Comparison of ENCODE assay signal across 20 cellular contexts in genomic region chr12:113418213-113418879, GRCh38. TPM values are rescaled to one million over a fixed set of nuclear protein-coding genes. Genes with fewer than 3 reads are reported as not detected.
DNase-seq lines count a peak whose midpoint lies in the region; FAIRE-seq and TF ChIP-seq lines count a peak whose summit lies in the region.
"Had no signal": no experiment of that assay in that cellular context is flagged by ENCODE, and none has a peak within 500 bp of the region (broad histone marks: within the 10 kb centered on the region; RNA-seq: fewer than 3 reads in every experiment).

No MANE protein-coding gene starts in this region.

- H3K27ac ChIP-seq in osteoblast (ENCODE audit: low read depth, low read length) (no peak overlapping the region), thyroid gland (no peak overlapping the region)

- H4K20me1 ChIP-seq in osteoblast (ENCODE audit: insufficient read depth, low read length): no peaks in the 10 kb centered on the region

- no peaks in the 10 kb centered on the region for H3K9me3 ChIP-seq in osteoblast (ENCODE audit: low read depth, low read length)
- no peaks in the 10 kb centered on the region for H3K9me3 ChIP-seq in thyroid gland
- H3K9me3 ChIP-seq: MG63 had no signal

- no peak overlapping the region for H3K4me2 ChIP-seq in osteoblast (ENCODE audit: insufficient read depth, low read length)

- peaks cover 9% of the 10 kb centered on the region for H3K27me3 Mint-ChIP-seq in glutamatergic neuron (ENCODE audit: unreplicated experiment)

- no peak overlapping the region for H3K4me3 Mint-ChIP-seq in glutamatergic neuron (ENCODE audit: unreplicated experiment)
- H3K4me3 Mint-ChIP-seq: activated CD4-positive, alpha-beta T cell treated with anti-CD3 and anti-CD28 coated beads, Interleukin-2, amount 10 ng/mL, durations not matched to agents 7 days and 5 days; activated naive CD4-positive, alpha-beta T cell treated with anti-CD3 and anti-CD28 coated beads for 36 hours; H9; stimulated activated naive CD8-positive, alpha-beta T cell treated with anti-CD3 and anti-CD28 coated beads, Interleukin-15, Interleukin-2, amounts not matched to agents 100 ng/mL and 50 ng/mL, for 24 hours had no signal

- peaks cover 8% of the 10 kb centered on the region for H3K9me3 Mint-ChIP-seq in glutamatergic neuron (ENCODE audit: unreplicated experiment)
- H3K9me3 Mint-ChIP-seq: activated CD4-positive, alpha-beta T cell treated with anti-CD3 and anti-CD28 coated beads, Interleukin-2, amount 10 ng/mL, durations not matched to agents 7 days and 5 days; activated naive CD4-positive, alpha-beta T cell treated with anti-CD3 and anti-CD28 coated beads for 36 hours; H9; stimulated activated naive CD8-positive, alpha-beta T cell treated with anti-CD3 and anti-CD28 coated beads, Interleukin-15, Interleukin-2, amounts not matched to agents 100 ng/mL and 50 ng/mL, for 24 hours had no signal

- no peaks in the 10 kb centered on the region for H3K36me3 ChIP-seq in osteoblast (ENCODE audit: insufficient read depth, low read length)
- H3K36me3 ChIP-seq in thyroid gland: no peaks in the 10 kb centered on the region
- H3K36me3 ChIP-seq: MG63 had no signal

- no peaks in the 10 kb centered on the region for H3K27me3 ChIP-seq in osteoblast (ENCODE audit: insufficient read depth, low read length)
- H3K27me3 ChIP-seq in thyroid gland: no peaks in the 10 kb centered on the region
- H3K27me3 ChIP-seq: MG63 had no signal

- no peak for FAIRE-seq in RCC 7860 (lab: Jason Lieb, UNC)
- FAIRE-seq: HTR-8/SVneo had no signal

- H3K4me1 Mint-ChIP-seq in glutamatergic neuron (ENCODE audit: low read depth, unreplicated experiment): peaks cover 2% of the 10 kb centered on the region

- in situ Hi-C loops in ACHN (cut with HindIII; ENCODE audit: low pct_ligation_motif_present, low pct_unique_long_range_greater_than_20kb, low sequenced_read_pairs): no loop called here

- H3K79me2 ChIP-seq in osteoblast (ENCODE audit: insufficient read depth, low read length): peaks cover 11% of the 10 kb centered on the region

- DNase-seq in ACHN (peak; percentile 43), RCC 7860 (ENCODE audit: low spot score) (peak; percentile 41), fibroblast of villous mesenchyme (ENCODE audit: low read depth) (peak; percentile 41), osteoblast (ENCODE audit: insufficient read length, low spot score, missing footprints) (peak; percentile 74), glutamatergic neuron (no peak), kidney glomerular epithelial cell (lab: John Stamatoyannopoulos, UW) (no peak), thyroid gland (no peak)
- DNase-seq in stimulated activated CD4-positive, alpha-beta T cell treated with anti-CD3 and anti-CD28 coated beads, Interleukin-4, amount 100 ng/mL, for 24 hours: no peak
- DNase-seq: activated CD4-positive, alpha-beta T cell treated with anti-CD3 and anti-CD28 coated beads, Interleukin-2, amount 10 ng/mL, durations not matched to agents 7 days and 5 days; activated naive CD4-positive, alpha-beta T cell treated with anti-CD3 and anti-CD28 coated beads for 36 hours; dermis blood vessel endothelial cell; H9; hypothalamus; MG63; NCI-H1930; NCI-H524; OCI-M1; stimulated activated CD4-positive, alpha-beta T cell treated with anti-CD3 and anti-CD28 coated beads, Interleukin-15, amount 100 ng/mL, for 24 hours had no signal

- H3K4me1 ChIP-seq in osteoblast (ENCODE audit: insufficient read depth, low read length): peaks cover 5% of the 10 kb centered on the region
- peaks cover 9 to 20% of the 10 kb centered on the region in 2 donors for H3K4me1 ChIP-seq in thyroid gland

- no peak for TF ChIP-seq POLR2A in thyroid gland (IDR thresholded peaks at IDR 0.05)

- intact Hi-C loops in thyroid gland (cut with DNase I): no loop called here

- H2AFZ ChIP-seq in osteoblast (ENCODE audit: low read length): peak overlapping the region; percentile 41

- 61 to 83% methylated on average over 13 of the region's 13 CpGs for WGBS in thyroid gland, 2 donors

- H3K27ac Mint-ChIP-seq in glutamatergic neuron (ENCODE audit: unreplicated experiment): no peak overlapping the region
- H3K27ac Mint-ChIP-seq: activated CD4-positive, alpha-beta T cell treated with anti-CD3 and anti-CD28 coated beads, Interleukin-2, amount 10 ng/mL, durations not matched to agents 7 days and 5 days; activated naive CD4-positive, alpha-beta T cell treated with anti-CD3 and anti-CD28 coated beads for 36 hours; stimulated activated naive CD8-positive, alpha-beta T cell treated with anti-CD3 and anti-CD28 coated beads, Interleukin-15, Interleukin-2, amounts not matched to agents 100 ng/mL and 50 ng/mL, for 24 hours had no signal

- H3K4me3 ChIP-seq in fibroblast of villous mesenchyme (ENCODE audit: low read depth, low read length) (no peak overlapping the region), osteoblast (ENCODE audit: insufficient read depth, low read length) (no peak overlapping the region), thyroid gland (replicated peaks in 1 of 3) (no peak overlapping the region)
- H3K4me3 ChIP-seq: MG63 had no signal

- TF ChIP-seq CTCF in fibroblast of villous mesenchyme (IDR thresholded peaks at IDR 0.05; ENCODE audit: insufficient read depth, low read depth, low read length) (no peak), osteoblast (IDR thresholded peaks at IDR 0.05; ENCODE audit: extremely low read depth, low read depth, low read length) (no peak), glutamatergic neuron (IDR thresholded peaks at IDR 0.05; ENCODE audit: partially characterized antibody, unreplicated experiment) (no peak), thyroid gland (IDR thresholded peaks at IDR 0.05) (no peak)

- no peaks in the 10 kb centered on the region for H3K36me3 Mint-ChIP-seq in glutamatergic neuron (ENCODE audit: unreplicated experiment)

RNA-seq across cellular contexts. Expression of gene SDSL, which starts 3.8 kb away (rescaled TPM):
- total RNA-seq in fibroblast of villous mesenchyme (3.5 and 5.2 TPM in 2 replicates), osteoblast (6.5 TPM in 2 replicates), glutamatergic neuron (ENCODE audit: unreplicated experiment) (0.74 TPM), thyroid gland (10 to 100 TPM; 13.6 to 42.2 (median 27.5) TPM)
- total RNA-seq: activated naive CD4-positive, alpha-beta T cell treated with anti-CD3 and anti-CD28 coated beads for 36 hours had no signal

RNA-seq across cellular contexts. Expression of gene SDS, which starts 14.7 kb away (rescaled TPM):
- total RNA-seq in fibroblast of villous mesenchyme (not detected in 2 replicates), osteoblast (under 0.01 TPM in 1 of 2 replicates, not detected in the other), glutamatergic neuron (ENCODE audit: unreplicated experiment) (not detected), thyroid gland (1 to 10 TPM in 1 of 4 donors, under 1 TPM in 1, not detected in 2; 0.33 to 1.4 TPM)
- total RNA-seq: activated CD4-positive, alpha-beta T cell treated with anti-CD3 and anti-CD28 coated beads, Interleukin-2, amount 10 ng/mL, durations not matched to agents 7 days and 5 days; activated naive CD4-positive, alpha-beta T cell treated with anti-CD3 and anti-CD28 coated beads for 36 hours; dermis blood vessel endothelial cell; H9 had no signal

RNA-seq across cellular contexts. Expression of gene LHX5, which starts 53.3 kb away (rescaled TPM):
- total RNA-seq in fibroblast of villous mesenchyme (not detected in 2 replicates), osteoblast (not detected in 2 replicates), glutamatergic neuron (ENCODE audit: unreplicated experiment) (3.1 TPM), thyroid gland (under 1 TPM in 1 of 4 donors, not detected in 3; 0.13 TPM)
- total RNA-seq: activated CD4-positive, alpha-beta T cell treated with anti-CD3 and anti-CD28 coated beads, Interleukin-2, amount 10 ng/mL, durations not matched to agents 7 days and 5 days; activated naive CD4-positive, alpha-beta T cell treated with anti-CD3 and anti-CD28 coated beads for 36 hours; dermis blood vessel endothelial cell had no signal

RNA-seq across cellular contexts. Expression of gene PLBD2, which starts 60.0 kb away (rescaled TPM):
- total RNA-seq in fibroblast of villous mesenchyme (27.6 and 31.2 TPM in 2 replicates), osteoblast (64.8 and 69.1 TPM in 2 replicates), glutamatergic neuron (ENCODE audit: unreplicated experiment) (85.7 TPM), thyroid gland (10 to 100 TPM; 21.0 to 51.5 (median 44.3) TPM)

Comparison
In these comparisons a context has a peak if more than half of its experiments do, and no peak if none do; other contexts are left out.
1. DNase-seq: peak in ACHN (single experiment), RCC 7860 (single experiment), fibroblast of villous mesenchyme (single experiment) and osteoblast (single experiment); none in glutamatergic neuron (single experiment), kidney glomerular epithelial cell (single experiment), stimulated activated CD4-positive, alpha-beta T cell treated with anti-CD3 and anti-CD28 coated beads, Interleukin-4, amount 100 ng/mL, for 24 hours (single experiment) and thyroid gland (0 of 2).